1 cellular context compared by ENCODE assay signal in the genomic region with DNA sequence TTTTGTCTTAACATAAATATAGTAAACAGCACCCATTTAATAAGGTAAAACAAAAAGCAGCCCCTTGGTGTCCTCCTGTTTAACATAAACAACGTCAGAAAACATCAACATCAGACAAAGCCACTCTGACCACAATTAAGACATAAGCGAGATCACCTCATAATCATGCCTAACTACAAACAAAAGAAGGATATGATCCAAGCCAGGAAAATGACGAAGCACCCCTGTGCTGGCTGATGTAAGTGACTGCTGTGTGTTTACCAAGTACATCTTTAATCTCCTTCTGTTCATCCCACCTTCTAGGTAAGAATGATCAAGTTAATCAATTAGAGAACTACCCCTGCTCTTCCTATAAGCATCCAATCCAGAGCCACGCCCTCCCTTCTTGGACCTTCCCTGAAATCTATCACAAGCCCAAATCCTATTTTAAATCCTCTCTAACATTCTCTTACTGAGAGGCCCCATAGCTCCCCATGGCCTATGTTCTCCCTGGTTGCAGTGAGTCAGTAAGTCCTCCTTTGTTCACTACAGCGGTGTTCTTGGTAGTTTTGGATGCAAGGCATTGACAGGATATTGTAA.
TF ChIP-seq lines count a peak whose summit lies in the region.

No MANE protein-coding gene starts in this region.

TF ChIP-seq in endothelial cell of umbilical vein, 7 proteins besides CTCF, POLR2A, EP300 and RAD21:
- TF ChIP-seq FOS (IDR thresholded peaks at IDR 0.05; ENCODE audit: borderline replicate concordance, insufficient read depth, low read length) (peak; percentile 64), POLR2AphosphoS5 (IDR thresholded peaks at IDR 0.05; ENCODE audit: insufficient read depth, low read depth, low read length) (no peak)
